In the genomic region with DNA sequence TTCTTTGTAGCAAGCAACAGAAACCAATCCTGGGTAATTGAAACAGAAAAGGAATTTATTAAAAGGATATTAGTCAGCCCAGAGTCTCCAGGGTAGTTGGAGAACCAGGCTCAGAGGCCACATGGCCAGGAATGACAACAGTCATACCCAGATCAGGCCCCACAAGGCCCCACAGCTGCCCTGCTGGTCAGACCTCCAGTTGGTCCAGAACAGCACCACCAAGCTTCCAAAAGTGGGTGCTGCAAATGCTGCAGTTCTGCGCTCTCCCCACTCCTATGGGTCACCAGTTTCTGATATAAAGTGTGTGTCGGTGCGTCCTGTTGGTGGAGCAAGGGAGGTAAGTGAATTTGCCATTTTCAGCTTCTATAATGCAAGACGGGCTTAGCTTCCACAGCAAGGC, we compare ENCODE assay signal across 1 cellular context.
TF ChIP-seq lines count a peak whose summit lies in the region.

No MANE protein-coding gene starts in this region.

TF ChIP-seq in IMR-90, 13 proteins besides CTCF, POLR2A, EP300 and RAD21:
- peak; percentile 19; the same call in 1 of the 2 replicates for TF ChIP-seq USF2 (IDR thresholded peaks at IDR 0.05; ENCODE audit: low read depth, low read length)
- TF ChIP-seq MXI1 (IDR thresholded peaks at IDR 0.05; ENCODE audit: borderline replicate concordance, low read depth, low read length) = no peak
